In genomic region chr9:89501311-89501898, GRCh38 we compare ENCODE assay signal across 13 cellular contexts. TPM values are rescaled to one million over a fixed set of nuclear protein-coding genes. Genes with fewer than 3 reads are reported as not detected.
DNase-seq lines count a peak whose midpoint lies in the region; TF ChIP-seq lines count a peak whose summit lies in the region.
"Had no signal": no experiment of that assay in that cellular context is flagged by ENCODE, and none has a peak within 500 bp of the region (broad histone marks: within the 10 kb centered on the region; RNA-seq: fewer than 3 reads in every experiment).

No MANE protein-coding gene starts in this region.

- in situ Hi-C loops in KBM-7 (cut with MboI; ENCODE audit: low pct_unique_long_range_greater_than_20kb, low sequenced_read_pairs) (no loop called here), brain microvascular endothelial cell (cut with HindIII; ENCODE audit: low pct_ligation_motif_present, low sequenced_read_pairs) (no loop called here)

- H3K27ac Mint-ChIP-seq in activated CD4-positive, alpha-beta T cell treated with anti-CD3 and anti-CD28 coated beads, Interleukin-2, amount 10 ng/mL, durations not matched to agents 24 days and 14 days = peak overlapping the region; percentile 82

- intact Hi-C loops in activated CD4-positive, alpha-beta T cell treated with anti-CD3 and anti-CD28 coated beads, Interleukin-2, amount 10 ng/mL, durations not matched to agents 24 days and 14 days (cut with micrococcal nuclease) = no loop called here
- intact Hi-C loops in spleen (cut with DNase I; ENCODE audit: low total_unique reads) = no loop called here

- H3K36me3 ChIP-seq in Peyer's patch (no peaks in the 10 kb centered on the region), spleen (no peaks in the 10 kb centered on the region), brain microvascular endothelial cell (replicated peaks) (no peaks in the 10 kb centered on the region)
- H3K36me3 ChIP-seq: tibial nerve had no signal

- peaks cover 0 to 21% (median 14%) of the 10 kb centered on the region in 4 donors for H3K4me1 ChIP-seq in Peyer's patch
- H3K4me1 ChIP-seq in spleen = peaks cover 28 to 79% (median 52%) of the 10 kb centered on the region in 6 donors

- TF ChIP-seq CTCF in Peyer's patch (IDR thresholded peaks at IDR 0.05) (no peak), spleen (IDR thresholded peaks at IDR 0.05 in 8 of 11, conservative IDR thresholded peaks at IDR 0.05 in 3 of 11) (no peak), brain microvascular endothelial cell (IDR thresholded peaks at IDR 0.05; ENCODE audit: low read depth, low read length, missing control alignments) (no peak)

- TF ChIP-seq POLR2A in Peyer's patch (IDR thresholded peaks at IDR 0.05) (no peak), spleen (IDR thresholded peaks at IDR 0.05) (no peak)

- H3K4me1 Mint-ChIP-seq in activated CD4-positive, alpha-beta T cell treated with anti-CD3 and anti-CD28 coated beads, Interleukin-2, amount 10 ng/mL, durations not matched to agents 24 days and 14 days = peaks cover 55% of the 10 kb centered on the region

- H3K27me3 Mint-ChIP-seq in activated CD4-positive, alpha-beta T cell treated with anti-CD3 and anti-CD28 coated beads, Interleukin-2, amount 10 ng/mL, durations not matched to agents 24 days and 14 days = no peaks in the 10 kb centered on the region

- H3K27me3 ChIP-seq in Peyer's patch (no peaks in the 10 kb centered on the region), spleen (replicated peaks in 1 of 7) (no peaks in the 10 kb centered on the region), brain microvascular endothelial cell (replicated peaks) (peaks cover 5% of the 10 kb centered on the region)
- H3K27me3 ChIP-seq: tibial nerve had no signal

- peaks cover 10% of the 10 kb centered on the region for H3K36me3 Mint-ChIP-seq in activated CD4-positive, alpha-beta T cell treated with anti-CD3 and anti-CD28 coated beads, Interleukin-2, amount 10 ng/mL, durations not matched to agents 24 days and 14 days (ENCODE audit: low read depth)

- H3K9me3 ChIP-seq in Peyer's patch (no peaks in the 10 kb centered on the region), spleen (no peaks in the 10 kb centered on the region)
- H3K9me3 ChIP-seq: tibial nerve had no signal

- H3K4me3 ChIP-seq in Peyer's patch (no peak overlapping the region), spleen (no peak overlapping the region), brain microvascular endothelial cell (ENCODE audit: low read depth, low read length) (no peak overlapping the region)
- H3K4me3 ChIP-seq: tibial nerve had no signal

- peak overlapping the region in 3 of 4 donors; percentile 42 to 56 (median 55) for H3K27ac ChIP-seq in Peyer's patch
- peak overlapping the region; percentile 56 for H3K27ac ChIP-seq in cingulate gyrus (ENCODE audit: low read depth, low read length)
- peak overlapping the region in 7 of 8 donors; percentile 13 to 97 (median 53) for H3K27ac ChIP-seq in spleen
- no peak overlapping the region for H3K27ac ChIP-seq in brain microvascular endothelial cell
- H3K27ac ChIP-seq: HL-60, KMS-11, tibial nerve had no signal

- no peaks in the 10 kb centered on the region for H3K9me3 Mint-ChIP-seq in activated CD4-positive, alpha-beta T cell treated with anti-CD3 and anti-CD28 coated beads, Interleukin-2, amount 10 ng/mL, durations not matched to agents 24 days and 14 days

- 79 to 89% (median 84%) methylated on average over 9 to 12 of the region's 12 CpGs for WGBS in spleen, 5 donors

- DNase-seq in activated CD4-positive, alpha-beta T cell treated with anti-CD3 and anti-CD28 coated beads, Interleukin-2, amount 10 ng/mL, durations not matched to agents 24 days and 14 days = peak; percentile 68
- no peak for DNase-seq in activated CD4-positive, alpha-beta T cell treated with anti-CD3 and anti-CD28 coated beads, Interleukin-2, amount 50 U/mL, for 48 hours
- DNase-seq in Peyer's patch (no peak), spleen (no peak), NCI-H1436 treated with DMSO at 0.1 percent for 48 hours (lab: John Stamatoyannopoulos, UW) (no peak), KBM-7 (no peak), brain microvascular endothelial cell (no peak)
- DNase-seq: NCI-H1092 treated with DMSO at 0.1 percent for 48 hours; stimulated activated CD4-positive, alpha-beta T cell treated with anti-CD3 and anti-CD28 coated beads, Interleukin-4, amount 100 ng/mL, for 1 hour had no signal

- H3K4me3 Mint-ChIP-seq in activated CD4-positive, alpha-beta T cell treated with anti-CD3 and anti-CD28 coated beads, Interleukin-2, amount 10 ng/mL, durations not matched to agents 24 days and 14 days = peak overlapping the region; percentile 47

RNA-seq across cellular contexts. Expression of gene SEMA4D, which starts 3.5 kb away (rescaled TPM):
- total RNA-seq in activated CD4-positive, alpha-beta T cell treated with anti-CD3 and anti-CD28 coated beads, Interleukin-2, amount 10 ng/mL, durations not matched to agents 24 days and 14 days = 368 and 370 TPM in 2 replicates
- total RNA-seq in Peyer's patch (100 to 1,000 TPM in 1 of 4 donors, 10 to 100 TPM in 3; 24.3 to 124 (median 30.0) TPM), spleen (100 to 1,000 TPM in 6 of 7 donors, 10 to 100 TPM in 1; 81.6 to 193 (median 171) TPM)
- 10 to 100 TPM; 23.0 to 32.3 (median 31.5) TPM for polyA plus RNA-seq in spleen
